In the genomic region with DNA sequence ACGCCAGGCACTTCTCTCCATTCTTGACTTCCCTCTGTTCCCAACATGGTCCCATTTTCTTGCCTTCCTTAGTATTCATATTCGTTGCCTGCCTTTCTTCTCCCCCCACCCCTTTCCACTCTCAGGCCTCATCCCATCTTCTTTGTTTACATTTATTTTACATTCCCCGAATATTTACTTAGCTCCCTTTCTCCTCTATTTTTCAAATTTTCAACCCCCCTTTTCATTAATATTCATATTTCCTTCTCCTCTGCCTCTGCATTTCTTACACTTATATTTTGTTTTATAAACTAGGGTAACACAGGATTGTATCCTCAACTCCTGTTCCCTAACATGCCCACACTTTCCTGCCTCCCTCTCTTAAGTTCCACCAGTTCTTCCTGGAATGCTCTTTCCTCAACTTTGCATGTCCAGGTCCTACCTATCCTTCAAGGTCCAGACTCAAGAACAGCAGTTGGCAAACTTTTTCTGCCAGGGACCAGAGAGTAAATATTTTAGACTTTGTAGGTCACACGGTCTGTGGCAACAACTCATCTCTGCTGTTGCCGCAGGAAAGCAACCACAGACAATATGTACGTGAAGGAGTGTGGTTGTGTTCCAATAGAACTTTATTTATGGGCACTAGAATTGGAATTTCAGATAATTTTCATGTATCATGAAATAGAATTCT, we compare ENCODE assay signal across 8 cellular contexts. TPM values are rescaled to one million over a fixed set of nuclear protein-coding genes. Genes with fewer than 3 reads are reported as not detected.
DNase-seq lines count a peak whose midpoint lies in the region; ATAC-seq, FAIRE-seq and TF ChIP-seq lines count a peak whose summit lies in the region.

No MANE protein-coding gene starts in this region.

- FAIRE-seq in HTR-8/SVneo (lab: Jason Lieb, UNC) (no peak), H54 (lab: Jason Lieb, UNC) (no peak)

- H3K27me3 ChIP-seq in right cardiac atrium (ENCODE audit: control insufficient read depth, insufficient read depth): no peaks in the 10 kb centered on the region

- intact Hi-C loops in right cardiac atrium (cut with DNase I): no loop called here

- WGBS in right cardiac atrium: 35% methylated on average over 6 of the region's 6 CpGs

- peak overlapping the region; percentile 94 for H3K27ac Mint-ChIP-seq in stimulated activated effector memory CD8-positive, alpha-beta T cell treated with anti-CD3 and anti-CD28 coated beads, Interleukin-12 subunit alpha, Interleukin-12 subunit beta, amount 100 ng/mL, for 72 hours

- TF ChIP-seq POLR2A in H54 (IDR thresholded peaks at IDR 0.05; ENCODE audit: low read depth, low read length): no peak

- H3K9me3 ChIP-seq in right cardiac atrium (ENCODE audit: control insufficient read depth, low read length): no peaks in the 10 kb centered on the region

- H3K4me3 Mint-ChIP-seq in stimulated activated effector memory CD8-positive, alpha-beta T cell treated with anti-CD3 and anti-CD28 coated beads, Interleukin-12 subunit alpha, Interleukin-12 subunit beta, amount 100 ng/mL, for 72 hours: peak overlapping the region; percentile 90

- DNase-seq in NCI-H1092 treated with DMSO at 0.1 percent for 48 hours (lab: John Stamatoyannopoulos, UW) (peak; percentile 58), NCI-H1092 (lab: John Stamatoyannopoulos, UW) (no peak), right cardiac atrium (no peak), HTR-8/SVneo (ENCODE audit: insufficient read length, low spot score) (no peak), H54 (ENCODE audit: insufficient read length, low spot score) (no peak)
- no peak for DNase-seq in stimulated activated effector memory CD8-positive, alpha-beta T cell treated with anti-CD3 and anti-CD28 coated beads, Interleukin-12 subunit alpha, Interleukin-12 subunit beta, amount 100 ng/mL, for 72 hours (ENCODE audit: low spot score in 2 of 2)
- no peak for DNase-seq in stimulated activated CD4-positive, alpha-beta T cell treated with anti-CD3 and anti-CD28 coated beads, Interleukin-2, amount 100 ng/mL, for 48 hours

- peak overlapping the region; percentile 62 for H3K4me3 ChIP-seq in WI38 (ENCODE audit: low read depth, low read length)
- peak overlapping the region; percentile 96 for H3K4me3 ChIP-seq in right cardiac atrium (ENCODE audit: low read length)

- H3K9me3 Mint-ChIP-seq in stimulated activated effector memory CD8-positive, alpha-beta T cell treated with anti-CD3 and anti-CD28 coated beads, Interleukin-12 subunit alpha, Interleukin-12 subunit beta, amount 100 ng/mL, for 72 hours: no peaks in the 10 kb centered on the region

- peaks cover 14% of the 10 kb centered on the region for H3K4me1 ChIP-seq in right cardiac atrium (ENCODE audit: control insufficient read depth, insufficient read depth, low read length)

- peaks cover 35% of the 10 kb centered on the region for H3K4me1 Mint-ChIP-seq in stimulated activated effector memory CD8-positive, alpha-beta T cell treated with anti-CD3 and anti-CD28 coated beads, Interleukin-12 subunit alpha, Interleukin-12 subunit beta, amount 100 ng/mL, for 72 hours

- peak overlapping the region; percentile 61 for H3K27ac ChIP-seq in right cardiac atrium (ENCODE audit: low read length)

- no peak for TF ChIP-seq CTCF in WI38 (IDR thresholded peaks at IDR 0.05; ENCODE audit: low read depth, low read length)

- peaks cover 23% of the 10 kb centered on the region for H3K36me3 Mint-ChIP-seq in stimulated activated effector memory CD8-positive, alpha-beta T cell treated with anti-CD3 and anti-CD28 coated beads, Interleukin-12 subunit alpha, Interleukin-12 subunit beta, amount 100 ng/mL, for 72 hours

- ATAC-seq in right cardiac atrium: no peak
- ATAC-seq in stimulated activated effector memory CD8-positive, alpha-beta T cell treated with anti-CD3 and anti-CD28 coated beads, Interleukin-12 subunit alpha, Interleukin-12 subunit beta, amount 100 ng/mL, for 72 hours: no peak

RNA-seq across cellular contexts. Expression of a gene that starts 29.8 kb away (rescaled TPM):
- not detected for total RNA-seq in right cardiac atrium
- polyA plus RNA-seq in right cardiac atrium: not detected
